In the genomic region with DNA sequence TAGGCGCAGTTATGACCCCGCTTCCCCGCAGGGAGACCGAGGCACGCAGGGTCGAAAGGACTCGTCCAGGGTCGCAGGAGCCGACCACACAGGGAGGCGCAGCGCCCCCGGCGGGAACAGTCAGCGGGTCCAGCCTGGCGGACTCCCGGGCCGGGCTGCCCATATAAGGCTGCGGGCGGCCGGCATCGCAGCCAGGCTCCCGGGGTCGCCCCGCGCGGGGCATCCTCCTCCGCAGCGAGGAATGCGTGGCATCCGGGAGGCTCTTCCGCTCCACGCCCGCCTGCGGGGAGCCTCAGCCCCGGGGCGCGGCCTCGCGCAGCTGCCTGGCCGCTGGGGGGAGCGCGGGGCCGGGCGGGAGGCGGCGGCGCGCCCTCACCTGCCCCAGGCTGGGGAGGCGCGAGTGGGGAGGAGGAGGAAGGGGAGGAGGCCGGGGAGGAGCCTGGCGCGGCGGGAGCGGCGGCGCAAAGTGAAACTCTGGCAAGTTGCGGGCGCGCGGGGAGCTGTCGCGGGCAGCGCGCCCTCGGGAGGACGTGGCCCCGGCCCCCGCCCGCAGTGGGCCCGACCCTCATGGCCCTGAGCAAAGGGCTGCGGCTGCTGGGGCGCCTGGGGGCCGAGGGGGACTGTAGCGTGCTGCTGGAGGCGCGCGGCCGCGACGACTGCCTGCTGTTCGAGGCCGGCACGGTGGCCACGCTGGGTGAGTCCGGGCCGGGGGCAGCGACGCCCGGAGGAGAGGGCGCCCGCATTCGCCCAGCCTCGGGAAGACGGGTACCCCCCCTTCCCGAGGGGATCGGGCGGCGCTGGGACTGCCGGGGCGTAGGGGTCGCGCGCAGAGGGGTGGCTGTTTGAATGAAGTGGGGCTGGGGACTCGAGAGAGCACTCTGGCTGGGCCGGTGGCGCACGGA, we compare ENCODE assay signal across 1 cellular context.
A peak's percentile ranks its signal among the peaks of the same experiment; 100 is the strongest.
TF ChIP-seq lines count a peak whose summit lies in the region.

A gene with protein sequence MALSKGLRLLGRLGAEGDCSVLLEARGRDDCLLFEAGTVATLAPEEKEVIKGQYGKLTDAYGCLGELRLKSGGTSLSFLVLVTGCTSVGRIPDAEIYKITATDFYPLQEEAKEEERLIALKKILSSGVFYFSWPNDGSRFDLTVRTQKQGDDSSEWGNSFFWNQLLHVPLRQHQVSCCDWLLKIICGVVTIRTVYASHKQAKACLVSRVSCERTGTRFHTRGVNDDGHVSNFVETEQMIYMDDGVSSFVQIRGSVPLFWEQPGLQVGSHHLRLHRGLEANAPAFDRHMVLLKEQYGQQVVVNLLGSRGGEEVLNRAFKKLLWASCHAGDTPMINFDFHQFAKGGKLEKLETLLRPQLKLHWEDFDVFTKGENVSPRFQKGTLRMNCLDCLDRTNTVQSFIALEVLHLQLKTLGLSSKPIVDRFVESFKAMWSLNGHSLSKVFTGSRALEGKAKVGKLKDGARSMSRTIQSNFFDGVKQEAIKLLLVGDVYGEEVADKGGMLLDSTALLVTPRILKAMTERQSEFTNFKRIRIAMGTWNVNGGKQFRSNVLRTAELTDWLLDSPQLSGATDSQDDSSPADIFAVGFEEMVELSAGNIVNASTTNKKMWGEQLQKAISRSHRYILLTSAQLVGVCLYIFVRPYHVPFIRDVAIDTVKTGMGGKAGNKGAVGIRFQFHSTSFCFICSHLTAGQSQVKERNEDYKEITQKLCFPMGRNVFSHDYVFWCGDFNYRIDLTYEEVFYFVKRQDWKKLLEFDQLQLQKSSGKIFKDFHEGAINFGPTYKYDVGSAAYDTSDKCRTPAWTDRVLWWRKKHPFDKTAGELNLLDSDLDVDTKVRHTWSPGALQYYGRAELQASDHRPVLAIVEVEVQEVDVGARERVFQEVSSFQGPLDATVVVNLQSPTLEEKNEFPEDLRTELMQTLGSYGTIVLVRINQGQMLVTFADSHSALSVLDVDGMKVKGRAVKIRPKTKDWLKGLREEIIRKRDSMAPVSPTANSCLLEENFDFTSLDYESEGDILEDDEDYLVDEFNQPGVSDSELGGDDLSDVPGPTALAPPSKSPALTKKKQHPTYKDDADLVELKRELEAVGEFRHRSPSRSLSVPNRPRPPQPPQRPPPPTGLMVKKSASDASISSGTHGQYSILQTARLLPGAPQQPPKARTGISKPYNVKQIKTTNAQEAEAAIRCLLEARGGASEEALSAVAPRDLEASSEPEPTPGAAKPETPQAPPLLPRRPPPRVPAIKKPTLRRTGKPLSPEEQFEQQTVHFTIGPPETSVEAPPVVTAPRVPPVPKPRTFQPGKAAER (N-terminal part only) (plus strand): TSS at position 469 of the 902 bp plus-strand sequence. CDS start 99 bp downstream, at position 568.

TF ChIP-seq in HCT116, 20 proteins besides CTCF, POLR2A, EP300 and RAD21:
- TF ChIP-seq POLR2AphosphoS5 (IDR thresholded peaks at IDR 0.05; ENCODE audit: low read depth, low read length) (peak; percentile 82), SP1 (IDR thresholded peaks at IDR 0.05; ENCODE audit: low read depth) (no peak), CEBPB (IDR thresholded peaks at IDR 0.05; ENCODE audit: low read depth) (no peak), ELF1 (IDR thresholded peaks at IDR 0.05; ENCODE audit: borderline replicate concordance, low read depth) (no peak), TCF7L2 (IDR thresholded peaks at IDR 0.05; ENCODE audit: borderline replicate concordance, extremely low read depth, insufficient read depth, insufficient read length) (no peak), EZH2 (IDR thresholded peaks at IDR 0.05) (no peak), EZH2phosphoT487 (IDR thresholded peaks at IDR 0.05; ENCODE audit: borderline replicate concordance) (no peak), FOSL1 (IDR thresholded peaks at IDR 0.05; ENCODE audit: low read depth) (no peak), EGR1 (IDR thresholded peaks at IDR 0.05; ENCODE audit: low read depth) (peak; percentile 61), CBX3 (IDR thresholded peaks at IDR 0.05; ENCODE audit: low read depth) (no peak), SIN3A (IDR thresholded peaks at IDR 0.05; ENCODE audit: low read depth) (peak; percentile 54; the same call in 1 of the 2 replicates), SRF (IDR thresholded peaks at IDR 0.05; ENCODE audit: low read depth) (peak; percentile 86; the same call in 1 of the 2 replicates), ZFX (IDR thresholded peaks at IDR 0.05) (peak; percentile 54; the same call in 1 of the 2 replicates), YY1 (IDR thresholded peaks at IDR 0.05; ENCODE audit: extremely low read depth, insufficient replicate concordance, low read depth, low read length) (peak; percentile 23), ZNF274 (IDR thresholded peaks at IDR 0.05; ENCODE audit: low read depth, low read length) (no peak), JUND (IDR thresholded peaks at IDR 0.05) (no peak)
- TF ChIP-seq, protein P1, sequence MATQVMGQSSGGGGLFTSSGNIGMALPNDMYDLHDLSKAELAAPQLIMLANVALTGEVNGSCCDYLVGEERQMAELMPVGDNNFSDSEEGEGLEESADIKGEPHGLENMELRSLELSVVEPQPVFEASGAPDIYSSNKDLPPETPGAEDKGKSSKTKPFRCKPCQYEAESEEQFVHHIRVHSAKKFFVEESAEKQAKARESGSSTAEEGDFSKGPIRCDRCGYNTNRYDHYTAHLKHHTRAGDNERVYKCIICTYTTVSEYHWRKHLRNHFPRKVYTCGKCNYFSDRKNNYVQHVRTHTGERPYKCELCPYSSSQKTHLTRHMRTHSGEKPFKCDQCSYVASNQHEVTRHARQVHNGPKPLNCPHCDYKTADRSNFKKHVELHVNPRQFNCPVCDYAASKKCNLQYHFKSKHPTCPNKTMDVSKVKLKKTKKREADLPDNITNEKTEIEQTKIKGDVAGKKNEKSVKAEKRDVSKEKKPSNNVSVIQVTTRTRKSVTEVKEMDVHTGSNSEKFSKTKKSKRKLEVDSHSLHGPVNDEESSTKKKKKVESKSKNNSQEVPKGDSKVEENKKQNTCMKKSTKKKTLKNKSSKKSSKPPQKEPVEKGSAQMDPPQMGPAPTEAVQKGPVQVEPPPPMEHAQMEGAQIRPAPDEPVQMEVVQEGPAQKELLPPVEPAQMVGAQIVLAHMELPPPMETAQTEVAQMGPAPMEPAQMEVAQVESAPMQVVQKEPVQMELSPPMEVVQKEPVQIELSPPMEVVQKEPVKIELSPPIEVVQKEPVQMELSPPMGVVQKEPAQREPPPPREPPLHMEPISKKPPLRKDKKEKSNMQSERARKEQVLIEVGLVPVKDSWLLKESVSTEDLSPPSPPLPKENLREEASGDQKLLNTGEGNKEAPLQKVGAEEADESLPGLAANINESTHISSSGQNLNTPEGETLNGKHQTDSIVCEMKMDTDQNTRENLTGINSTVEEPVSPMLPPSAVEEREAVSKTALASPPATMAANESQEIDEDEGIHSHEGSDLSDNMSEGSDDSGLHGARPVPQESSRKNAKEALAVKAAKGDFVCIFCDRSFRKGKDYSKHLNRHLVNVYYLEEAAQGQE (IDR thresholded peaks at IDR 0.05; ENCODE audit: low read depth): no peak
- TF ChIP-seq, protein P2, sequence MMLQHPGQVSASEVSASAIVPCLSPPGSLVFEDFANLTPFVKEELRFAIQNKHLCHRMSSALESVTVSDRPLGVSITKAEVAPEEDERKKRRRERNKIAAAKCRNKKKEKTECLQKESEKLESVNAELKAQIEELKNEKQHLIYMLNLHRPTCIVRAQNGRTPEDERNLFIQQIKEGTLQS (IDR thresholded peaks at IDR 0.05): no peak
- TF ChIP-seq, protein P3, sequence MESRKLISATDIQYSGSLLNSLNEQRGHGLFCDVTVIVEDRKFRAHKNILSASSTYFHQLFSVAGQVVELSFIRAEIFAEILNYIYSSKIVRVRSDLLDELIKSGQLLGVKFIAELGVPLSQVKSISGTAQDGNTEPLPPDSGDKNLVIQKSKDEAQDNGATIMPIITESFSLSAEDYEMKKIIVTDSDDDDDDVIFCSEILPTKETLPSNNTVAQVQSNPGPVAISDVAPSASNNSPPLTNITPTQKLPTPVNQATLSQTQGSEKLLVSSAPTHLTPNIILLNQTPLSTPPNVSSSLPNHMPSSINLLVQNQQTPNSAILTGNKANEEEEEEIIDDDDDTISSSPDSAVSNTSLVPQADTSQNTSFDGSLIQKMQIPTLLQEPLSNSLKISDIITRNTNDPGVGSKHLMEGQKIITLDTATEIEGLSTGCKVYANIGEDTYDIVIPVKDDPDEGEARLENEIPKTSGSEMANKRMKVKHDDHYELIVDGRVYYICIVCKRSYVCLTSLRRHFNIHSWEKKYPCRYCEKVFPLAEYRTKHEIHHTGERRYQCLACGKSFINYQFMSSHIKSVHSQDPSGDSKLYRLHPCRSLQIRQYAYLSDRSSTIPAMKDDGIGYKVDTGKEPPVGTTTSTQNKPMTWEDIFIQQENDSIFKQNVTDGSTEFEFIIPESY (IDR thresholded peaks at IDR 0.05; ENCODE audit: extremely low read depth, insufficient replicate concordance, low read length): no peak
- TF ChIP-seq, protein P4, sequence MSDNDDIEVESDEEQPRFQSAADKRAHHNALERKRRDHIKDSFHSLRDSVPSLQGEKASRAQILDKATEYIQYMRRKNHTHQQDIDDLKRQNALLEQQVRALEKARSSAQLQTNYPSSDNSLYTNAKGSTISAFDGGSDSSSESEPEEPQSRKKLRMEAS (IDR thresholded peaks at IDR 0.05): peak; percentile 69
